ENCODE assay signal across 24 cellular contexts in genomic region chr21:34852438-34852837, GRCh38.
DNase-seq lines count a peak whose midpoint lies in the region; ATAC-seq, FAIRE-seq and TF ChIP-seq lines count a peak whose summit lies in the region.
"Had no signal": no experiment of that assay in that cellular context is flagged by ENCODE, and none has a peak within 500 bp of the region (broad histone marks: within the 10 kb centered on the region; RNA-seq: fewer than 3 reads in every experiment).

No MANE protein-coding gene starts in this region.

- no peak overlapping the region for H2BK12ac ChIP-seq in mesenchymal stem cell (ENCODE audit: low read length in 2 of 2)

- TF ChIP-seq POLR2A in GM12891 (IDR thresholded peaks at IDR 0.05; ENCODE audit: low read depth, low read length), result no peak

- peaks cover 25% of the 10 kb centered on the region for H3K79me1 ChIP-seq in mesenchymal stem cell (replicated peaks; ENCODE audit: low read length, poor library complexity, severe bottlenecking)

- 75% methylated on average over 3 of the region's 3 CpGs for WGBS in mesenchymal stem cell

- no peak overlapping the region for H2BK5ac ChIP-seq in mesenchymal stem cell (ENCODE audit: low read depth, low read length, poor library complexity, severe bottlenecking)

- H3K4me1 Mint-ChIP-seq in activated T-helper 1 cell treated with anti-CD3 and anti-CD28 coated beads, Interleukin-12 subunit alpha, Interleukin-12 subunit beta, Interleukin-2, Interleukin-4 antibody, amounts not matched to agents 30 ng/mL and 10 ng/mL and 1 ng/mL, durations not matched to agents 14 hours and 24 hours and 36 hours (ENCODE audit: low read depth), result peaks cover 36% of the 10 kb centered on the region
- H3K4me1 Mint-ChIP-seq in GM23338, result peaks cover 7% of the 10 kb centered on the region; the same call in 2 of the 3 replicates

- H3K4me2 ChIP-seq in mesenchymal stem cell (ENCODE audit: low read length, poor library complexity, severe bottlenecking) (no peak overlapping the region), GM23338 (no peak overlapping the region)

- peak overlapping the region; percentile 45 for H3K9ac ChIP-seq in mesenchymal stem cell (ENCODE audit: low read length)

- H3K79me2 ChIP-seq in ACC112 (ENCODE audit: control insufficient read depth, insufficient read depth, low read length, unreplicated experiment) (peaks cover 27% of the 10 kb centered on the region), GM23338 (replicated peaks; ENCODE audit: insufficient read depth) (no peaks in the 10 kb centered on the region)

- H2AK5ac ChIP-seq in mesenchymal stem cell (ENCODE audit: low read length, severe bottlenecking), result no peak overlapping the region

- H3K4ac ChIP-seq in mesenchymal stem cell (ENCODE audit: low read depth in 1 of 2, low read length in 2 of 2), result no peak overlapping the region

- H2BK15ac ChIP-seq in mesenchymal stem cell (ENCODE audit: low read depth, poor library complexity, severe bottlenecking), result no peak overlapping the region

- intact Hi-C loops in activated T-helper 1 cell treated with anti-CD3 and anti-CD28 coated beads, Interleukin-12 subunit alpha, Interleukin-12 subunit beta, Interleukin-2, Interleukin-4 antibody, amounts not matched to agents 30 ng/mL and 10 ng/mL and 1 ng/mL, durations not matched to agents 14 hours and 24 hours and 36 hours (cut with micrococcal nuclease), result no loop called here

- peak overlapping the region; percentile 41 for H3K27ac ChIP-seq in ACC112 (ENCODE audit: low read depth, low read length)
- H3K27ac ChIP-seq in mesenchymal stem cell (ENCODE audit: low read length, poor library complexity, severe bottlenecking), result no peak overlapping the region
- no peak overlapping the region for H3K27ac ChIP-seq in GM23338 (ENCODE audit: low read depth)
- H3K27ac ChIP-seq: pancreas, right lobe of liver had no signal

- no peak for TF ChIP-seq CTCF in GM23338 (conservative IDR thresholded peaks at IDR 0.05; ENCODE audit: low read depth in 2 of 2)

- no peak overlapping the region for H4K8ac ChIP-seq in mesenchymal stem cell (ENCODE audit: low read length)

- H2BK120ac ChIP-seq in mesenchymal stem cell (ENCODE audit: low read depth, low read length), result no peak overlapping the region

- H3K27me3 ChIP-seq in ACC112 (ENCODE audit: insufficient read depth, low read length) (no peaks in the 10 kb centered on the region), mesenchymal stem cell (ENCODE audit: control insufficient read depth in 1 of 2, insufficient read depth in 1 of 2, low read length in 2 of 2) (no peaks in the 10 kb centered on the region), GM23338 (ENCODE audit: insufficient read depth) (no peaks in the 10 kb centered on the region)
- H3K27me3 ChIP-seq: breast epithelium, pancreas, right lobe of liver had no signal

- H3K23ac ChIP-seq in mesenchymal stem cell (ENCODE audit: low read length in 2 of 2), result no peak overlapping the region

- no peaks in the 10 kb centered on the region for H3K9me3 ChIP-seq in mesenchymal stem cell (ENCODE audit: control insufficient read depth, low read length)
- H3K9me3 ChIP-seq: breast epithelium, pancreas, right lobe of liver had no signal

- no peak overlapping the region for H3K4me3 ChIP-seq in ACC112 (ENCODE audit: low read depth, low read length)
- H3K4me3 ChIP-seq in mesenchymal stem cell (ENCODE audit: insufficient read depth in 1 of 2, low read depth in 1 of 2, low read length in 2 of 2), result no peak overlapping the region
- no peak overlapping the region for H3K4me3 ChIP-seq in GM23338
- H3K4me3 ChIP-seq: breast epithelium, pancreas, right lobe of liver had no signal

- H3F3A ChIP-seq in GM23338 (replicated peaks; ENCODE audit: low read depth), result no peaks in the 10 kb centered on the region

- 0 out of 2 replicates have a peak, but pooled peaks cover 4% of the 10 kb centered on the region for H3K9me2 ChIP-seq in GM23338 (ENCODE audit: insufficient read depth)

- peaks cover 55% of the 10 kb centered on the region for H3K36me3 Mint-ChIP-seq in activated T-helper 1 cell treated with anti-CD3 and anti-CD28 coated beads, Interleukin-12 subunit alpha, Interleukin-12 subunit beta, Interleukin-2, Interleukin-4 antibody, amounts not matched to agents 30 ng/mL and 10 ng/mL and 1 ng/mL, durations not matched to agents 14 hours and 24 hours and 36 hours (ENCODE audit: low read depth)
- H3K36me3 Mint-ChIP-seq in GM23338 (ENCODE audit: low read depth), result no peaks in the 10 kb centered on the region

- H3K4me1 ChIP-seq in ACC112 (ENCODE audit: control insufficient read depth, insufficient read depth, low read length, unreplicated experiment) (peaks cover 18% of the 10 kb centered on the region), mesenchymal stem cell (ENCODE audit: control insufficient read depth, insufficient read depth, low read depth, low read length) (no peaks in the 10 kb centered on the region), GM23338 (ENCODE audit: insufficient read depth) (no peaks in the 10 kb centered on the region)
- H3K4me1 ChIP-seq: breast epithelium, pancreas, right lobe of liver had no signal

- no peaks in the 10 kb centered on the region; the same call in 1 of the 2 replicates for H4K20me1 ChIP-seq in GM23338 (replicated peaks; ENCODE audit: insufficient read depth)

- no peak for FAIRE-seq in GM12891 (lab: Jason Lieb, UNC)
- FAIRE-seq: pancreas had no signal

- no peaks in the 10 kb centered on the region for H3K27me3 Mint-ChIP-seq in activated T-helper 1 cell treated with anti-CD3 and anti-CD28 coated beads, Interleukin-12 subunit alpha, Interleukin-12 subunit beta, Interleukin-2, Interleukin-4 antibody, amounts not matched to agents 30 ng/mL and 10 ng/mL and 1 ng/mL, durations not matched to agents 14 hours and 24 hours and 36 hours (ENCODE audit: insufficient read depth)
- peaks cover 2% of the 10 kb centered on the region for H3K27me3 Mint-ChIP-seq in GM23338 (ENCODE audit: insufficient read depth, low read depth, poor library complexity)
- H3K27me3 Mint-ChIP-seq: CD4-positive, alpha-beta T cell had no signal

- no peak for ATAC-seq in GM23338
- ATAC-seq: activated T-cell treated with anti-CD3 and anti-CD28 coated beads, Interleukin-2, amount 50 U/mL, for 72 hours; left colon; natural killer cell; pancreas; right lobe of liver had no signal

- no peak overlapping the region for H2AFZ ChIP-seq in ACC112 (ENCODE audit: low read length, unreplicated experiment)
- no peak overlapping the region for H2AFZ ChIP-seq in mesenchymal stem cell (ENCODE audit: low read depth, low read length)
- no peak overlapping the region for H2AFZ ChIP-seq in GM23338

- peak; percentile 38 for DNase-seq in EL
- DNase-seq in activated T-helper 1 cell treated with anti-CD3 and anti-CD28 coated beads, Interleukin-12 subunit alpha, Interleukin-12 subunit beta, Interleukin-2, Interleukin-4 antibody, amounts not matched to agents 30 ng/mL and 10 ng/mL and 1 ng/mL, durations not matched to agents 14 hours and 24 hours and 36 hours (ENCODE audit: low spot score), result no peak
- peak; percentile 47 for DNase-seq in mesenchymal stem cell
- no peak for DNase-seq in GM23338 (ENCODE audit: low spot score)
- DNase-seq in NCI-H345 (lab: John Stamatoyannopoulos, UW), result no peak
- DNase-seq in HuH-7 (ENCODE audit: low spot score), result no peak
- DNase-seq in GM12891 (ENCODE audit: insufficient read length, low spot score), result no peak
- DNase-seq: activated naive CD8-positive, alpha-beta T cell treated with anti-CD3 and anti-CD28 coated beads, Interleukin-2, amount 10 ng/mL, durations not matched to agents 7 days and 5 days; activated T-cell treated with anti-CD3 and anti-CD28 coated beads, Interleukin-2, amount 50 U/mL, for 72 hours; CD4-positive, alpha-beta T cell; cortex of kidney; glutamatergic neuron; KG1; left colon; mesendoderm; MV-4-11; natural killer cell; NCI-H187; NCI-H748 treated with DMSO at 0.1 percent for 48 hours; pancreas; right lobe of liver; Right ventricle myocardium superior had no signal

- H3K14ac ChIP-seq in mesenchymal stem cell (ENCODE audit: low read length in 2 of 2), result no peak overlapping the region

- no peak overlapping the region for H3K18ac ChIP-seq in mesenchymal stem cell (ENCODE audit: low read depth in 1 of 2, low read length in 2 of 2)

- H3K4me3 Mint-ChIP-seq in activated T-helper 1 cell treated with anti-CD3 and anti-CD28 coated beads, Interleukin-12 subunit alpha, Interleukin-12 subunit beta, Interleukin-2, Interleukin-4 antibody, amounts not matched to agents 30 ng/mL and 10 ng/mL and 1 ng/mL, durations not matched to agents 14 hours and 24 hours and 36 hours, result peak overlapping the region; percentile 45
- no peak overlapping the region for H3K4me3 Mint-ChIP-seq in GM23338
- H3K4me3 Mint-ChIP-seq: activated naive CD8-positive, alpha-beta T cell treated with anti-CD3 and anti-CD28 coated beads, Interleukin-2, amount 10 ng/mL, durations not matched to agents 7 days and 5 days; activated T-cell treated with anti-CD3 and anti-CD28 coated beads, Interleukin-2, amount 50 U/mL, for 72 hours; CD4-positive, alpha-beta T cell; natural killer cell had no signal

- no peak overlapping the region for H4K91ac ChIP-seq in mesenchymal stem cell (ENCODE audit: low read length)

- H3K27ac Mint-ChIP-seq in activated T-helper 1 cell treated with anti-CD3 and anti-CD28 coated beads, Interleukin-12 subunit alpha, Interleukin-12 subunit beta, Interleukin-2, Interleukin-4 antibody, amounts not matched to agents 30 ng/mL and 10 ng/mL and 1 ng/mL, durations not matched to agents 14 hours and 24 hours and 36 hours, result peak overlapping the region; percentile 4
- no peak overlapping the region for H3K27ac Mint-ChIP-seq in GM23338
- H3K27ac Mint-ChIP-seq: activated naive CD8-positive, alpha-beta T cell treated with anti-CD3 and anti-CD28 coated beads, Interleukin-2, amount 10 ng/mL, durations not matched to agents 7 days and 5 days; activated T-cell treated with anti-CD3 and anti-CD28 coated beads, Interleukin-2, amount 50 U/mL, for 72 hours had no signal

- H3K9me3 Mint-ChIP-seq in activated T-helper 1 cell treated with anti-CD3 and anti-CD28 coated beads, Interleukin-12 subunit alpha, Interleukin-12 subunit beta, Interleukin-2, Interleukin-4 antibody, amounts not matched to agents 30 ng/mL and 10 ng/mL and 1 ng/mL, durations not matched to agents 14 hours and 24 hours and 36 hours, result no peaks in the 10 kb centered on the region
- H3K9me3 Mint-ChIP-seq in GM23338, result no peaks in the 10 kb centered on the region; the same call in 2 of the 3 replicates
- H3K9me3 Mint-ChIP-seq: activated naive CD8-positive, alpha-beta T cell treated with anti-CD3 and anti-CD28 coated beads, Interleukin-2, amount 10 ng/mL, durations not matched to agents 7 days and 5 days; activated T-cell treated with anti-CD3 and anti-CD28 coated beads, Interleukin-2, amount 50 U/mL, for 72 hours; CD4-positive, alpha-beta T cell; natural killer cell had no signal

- H3K36me3 ChIP-seq in ACC112 (ENCODE audit: insufficient read depth, low read length) (peaks cover 48% of the 10 kb centered on the region), mesenchymal stem cell (ENCODE audit: control insufficient read depth in 1 of 2, insufficient read depth in 2 of 2, low read depth in 1 of 2, low read length in 2 of 2) (peaks cover 22 to 94% of the 10 kb centered on the region in 2 experiments), GM23338 (ENCODE audit: insufficient read depth) (no peaks in the 10 kb centered on the region)
- H3K36me3 ChIP-seq: breast epithelium, pancreas had no signal

TF ChIP-seq in GM23338, 12 proteins besides CTCF, POLR2A, EP300 and RAD21 (continues in another document):
- no peak for TF ChIP-seq POLR2AphosphoS5 (IDR thresholded peaks at IDR 0.05; ENCODE audit: low read depth)

Comparison
In these comparisons a context has a peak if more than half of its experiments do, and no peak if none do; other contexts are left out.
1. DNase-seq: peak in EL (single experiment) and mesenchymal stem cell (single experiment); none in activated T-helper 1 cell treated with anti-CD3 and anti-CD28 coated beads, Interleukin-12 subunit alpha, Interleukin-12 subunit beta, Interleukin-2, Interleukin-4 antibody, amounts not matched to agents 30 ng/mL and 10 ng/mL and 1 ng/mL, durations not matched to agents 14 hours and 24 hours and 36 hours (single experiment), GM23338 (single experiment), NCI-H345 (single experiment), HuH-7 (single experiment) and GM12891 (single experiment).